ENCODE assay signal across 9 cellular contexts in genomic region chr1:150973826-150974579, GRCh38. TPM values are rescaled to one million over a fixed set of nuclear protein-coding genes. Genes with fewer than 3 reads are reported as not detected.
A peak's percentile ranks its signal among the peaks of the same experiment; 100 is the strongest.
DNase-seq lines count a peak whose midpoint lies in the region; ATAC-seq and TF ChIP-seq lines count a peak whose summit lies in the region.
"Had no signal": no experiment of that assay in that cellular context is flagged by ENCODE, and none has a peak within 500 bp of the region (broad histone marks: within the 10 kb centered on the region; RNA-seq: fewer than 3 reads in every experiment).

No MANE protein-coding gene starts in this region.

- H3K4me3 Mint-ChIP-seq in CD8-positive, alpha-beta T cell, result peak overlapping the region; percentile 86

- DNase-seq in CD8-positive, alpha-beta T cell, result peak in 5 of 7 experiments; percentile 25 to 68 (median 34)
- peak; percentile 22 for DNase-seq in Jurkat, Clone E6-1 (ENCODE audit: low read depth, low spot score)
- DNase-seq in cardiac fibroblast (ENCODE audit: low read depth in 2 of 2) (no peak), kidney epithelial cell (ENCODE audit: low read depth) (no peak), SW 1271 (lab: John Stamatoyannopoulos, UW) (no peak)
- peak; percentile 49 for DNase-seq in stimulated activated CD4-positive, alpha-beta T cell treated with anti-CD3 and anti-CD28 coated beads, Interleukin-4, amount 100 ng/mL, for 24 hours

- H3K36me3 Mint-ChIP-seq in CD8-positive, alpha-beta T cell, result peaks cover 8% of the 10 kb centered on the region

- H3K9me3 Mint-ChIP-seq in CD8-positive, alpha-beta T cell, result no peaks in the 10 kb centered on the region

- no peak for TF ChIP-seq CTCF in CD8-positive, alpha-beta T cell (IDR thresholded peaks at IDR 0.05)
- peak; percentile 24; the same call in 1 of the 2 replicates for TF ChIP-seq CTCF in VCaP (conservative IDR thresholded peaks at IDR 0.05)
- TF ChIP-seq CTCF in cardiac fibroblast (IDR thresholded peaks at IDR 0.05; ENCODE audit: low read depth, low read length), result no peak
- TF ChIP-seq CTCF in kidney epithelial cell (IDR thresholded peaks at IDR 0.05; ENCODE audit: insufficient read depth, low read length, poor library complexity, severe bottlenecking), result no peak

- peaks cover 69% of the 10 kb centered on the region for H3K4me1 Mint-ChIP-seq in CD8-positive, alpha-beta T cell (ENCODE audit: low read depth)

- no peaks in the 10 kb centered on the region for H3K9me3 ChIP-seq in CD8-positive, alpha-beta T cell (ENCODE audit: low read length)

- H3K4me3 ChIP-seq in CD8-positive, alpha-beta T cell (ENCODE audit: low read depth, low read length), result peak overlapping the region; percentile 44
- peak overlapping the region; percentile 84 for H3K4me3 ChIP-seq in Jurkat, Clone E6-1 (ENCODE audit: low read length)
- H3K4me3 ChIP-seq in cardiac fibroblast (replicated peaks in 1 of 2; ENCODE audit: low read depth in 2 of 2, low read length in 2 of 2), result peak overlapping the region; percentile 86 to 89
- peak overlapping the region; percentile 63 for H3K4me3 ChIP-seq in kidney epithelial cell (ENCODE audit: low read depth, low read length)

- no peaks in the 10 kb centered on the region for H3K36me3 ChIP-seq in CD8-positive, alpha-beta T cell (ENCODE audit: insufficient read depth, low read length)
- no peaks in the 10 kb centered on the region for H3K36me3 ChIP-seq in kidney epithelial cell (ENCODE audit: control insufficient read depth, insufficient read depth, low read length)

- H3K27me3 ChIP-seq in CD8-positive, alpha-beta T cell (ENCODE audit: insufficient read depth, low read length), result no peaks in the 10 kb centered on the region
- no peaks in the 10 kb centered on the region for H3K27me3 ChIP-seq in kidney epithelial cell (ENCODE audit: control insufficient read depth, insufficient read depth, low read length)

- peak; percentile 32 for ATAC-seq in CD8-positive, alpha-beta T cell
- ATAC-seq in GM21360 (IDR thresholded peaks at IDR 0.05; ENCODE audit: unreplicated experiment), result peak; percentile 31

- intact Hi-C loops in CD8-positive, alpha-beta T cell (cut with DNase I, micrococcal nuclease), result loop anchor here (1.0 to 10.0 kb wide), 4 partner anchors 47 to 409 kb away; partner anchors contain the start of gene SETDB1 (in 2 of the 2)

- H3K27me3 Mint-ChIP-seq in CD8-positive, alpha-beta T cell (ENCODE audit: low read depth), result no peaks in the 10 kb centered on the region

- peaks cover 64% of the 10 kb centered on the region for H3K4me1 ChIP-seq in CD8-positive, alpha-beta T cell (ENCODE audit: insufficient read depth, low read length)

- H3K27ac ChIP-seq in CD8-positive, alpha-beta T cell (ENCODE audit: low read depth, low read length), result peak overlapping the region; percentile 78
- H3K27ac ChIP-seq in VCaP, result peak overlapping the region; percentile 97

- CTCF ChIA-PET in CD8-positive, alpha-beta T cell (lab: Charles Lee), result interaction anchor here (1.2 to 18.4 kb wide), 2 partner anchors 8 to 26 kb away, joined by 3 to 283 read pairs; partner anchors contain the start of genes ANXA9 and MINDY1

- POLR2A ChIA-PET in CD8-positive, alpha-beta T cell (lab: Charles Lee), result interaction anchor here (0.6 to 1.4 kb wide), 11 partner anchors 9 to 411 kb away, joined by 3 to 9 read pairs (median 4); partner anchors contain the start of genes C1orf56 and MINDY1

- H3K27ac Mint-ChIP-seq in CD8-positive, alpha-beta T cell, result peak overlapping the region; percentile 87

RNA-seq across cellular contexts. Expression of gene CERS2, which starts 0.6 kb away (rescaled TPM):
- total RNA-seq in CD8-positive, alpha-beta T cell, result 10 to 100 TPM; 74.5 to 75.5 TPM
- 166 TPM for polyA plus RNA-seq in Jurkat, Clone E6-1 (2012; ENCODE audit: insufficient read depth, insufficient read length)
- total RNA-seq in kidney epithelial cell, result 138 and 143 TPM in 2 replicates

RNA-seq across cellular contexts. Expression of gene ANXA9, which starts 8.1 kb away (rescaled TPM):
- under 1 TPM in 1 of 2 experiments, not detected in 1; 0.16 TPM for total RNA-seq in CD8-positive, alpha-beta T cell
- polyA plus RNA-seq in Jurkat, Clone E6-1 (2012; ENCODE audit: insufficient read depth, insufficient read length), result not detected
- 0.21 and 1.3 TPM in 2 replicates for total RNA-seq in kidney epithelial cell
- total RNA-seq: T-helper 1 cell treated with Interleukin-12 subunit alpha and Interleukin-12 subunit beta and Interleukin-4 antibody, amounts not matched to agents 30 ng/mL and 1 ng/mL, for 36 hours had no signal

RNA-seq across cellular contexts. Expression of gene MINDY1, which starts 32.7 kb away (rescaled TPM):
- total RNA-seq in CD8-positive, alpha-beta T cell, result 1 to 10 TPM; 2.2 to 2.4 TPM
- 1.6 TPM for polyA plus RNA-seq in Jurkat, Clone E6-1 (2012; ENCODE audit: insufficient read depth, insufficient read length)
- 7.7 and 8.4 TPM in 2 replicates for total RNA-seq in kidney epithelial cell

RNA-seq across cellular contexts. Expression of gene PRUNE1, which starts 34.2 kb away (rescaled TPM):
- 1 to 10 TPM; 8.0 to 9.0 TPM for total RNA-seq in CD8-positive, alpha-beta T cell
- polyA plus RNA-seq in Jurkat, Clone E6-1 (2012; ENCODE audit: insufficient read depth, insufficient read length), result 37.0 TPM
- 12.1 and 15.8 TPM in 2 replicates for total RNA-seq in kidney epithelial cell

RNA-seq across cellular contexts. Expression of gene SETDB1, which starts 47.8 kb away (rescaled TPM):
- 10 to 100 TPM; 44.1 to 47.4 TPM for total RNA-seq in CD8-positive, alpha-beta T cell
- polyA plus RNA-seq in Jurkat, Clone E6-1 (2012; ENCODE audit: insufficient read depth, insufficient read length), result 57.2 TPM
- 24.2 and 25.5 TPM in 2 replicates for total RNA-seq in kidney epithelial cell

Comparison
In these comparisons a context has a peak if more than half of its experiments do, and no peak if none do; other contexts are left out.
1. DNase-seq: peak in CD8-positive, alpha-beta T cell (5 of 7), Jurkat, Clone E6-1 (single experiment) and stimulated activated CD4-positive, alpha-beta T cell treated with anti-CD3 and anti-CD28 coated beads, Interleukin-4, amount 100 ng/mL, for 24 hours (single experiment); none in cardiac fibroblast (0 of 2), kidney epithelial cell (single experiment) and SW 1271 (0 of 2).
2. Peak in every context shown above with its lines, with median percentiles within 50 percentile points of each other: H3K4me3 ChIP-seq.